ENCODE assay signal across 13 cellular contexts in the genomic region with DNA sequence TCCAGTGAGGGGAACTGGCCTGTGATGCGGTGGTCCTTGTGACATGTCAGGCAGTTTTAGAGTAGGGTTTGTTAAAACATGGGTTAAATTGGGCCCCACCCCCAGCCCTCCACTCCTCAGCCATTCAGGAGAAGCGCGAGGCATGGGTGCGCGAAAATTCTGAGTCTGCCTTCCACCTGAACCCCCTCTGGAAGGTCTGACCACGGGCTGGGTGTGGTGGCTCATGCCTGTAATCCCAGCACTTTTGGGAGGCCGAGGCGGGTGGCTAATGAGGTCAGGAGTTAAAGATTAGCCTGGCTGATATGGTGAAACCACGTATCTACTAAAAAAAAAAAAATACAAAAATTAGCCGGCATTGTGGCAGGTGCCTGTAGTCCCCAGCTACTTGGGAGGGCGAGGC. TPM values are rescaled to one million over a fixed set of nuclear protein-coding genes. Genes with fewer than 3 reads are reported as not detected.
DNase-seq lines count a peak whose midpoint lies in the region; ATAC-seq and TF ChIP-seq lines count a peak whose summit lies in the region.
"Had no signal": no experiment of that assay in that cellular context is flagged by ENCODE, and none has a peak within 500 bp of the region (broad histone marks: within the 10 kb centered on the region; RNA-seq: fewer than 3 reads in every experiment).

No MANE protein-coding gene starts in this region.

- H3K27me3 Mint-ChIP-seq in neural crest cell (ENCODE audit: low read depth) = no peaks in the 10 kb centered on the region
- H3K27me3 Mint-ChIP-seq: natural killer cell treated with Interleukin-12 subunit alpha and Interleukin-12 subunit beta and Interleukin-15 and Interleukin-18, amount 100 ng/mL, for 72 hours had no signal

- peaks cover 31% of the 10 kb centered on the region for H3K4me1 Mint-ChIP-seq in neural crest cell

- peaks cover 7% of the 10 kb centered on the region for H3K36me3 Mint-ChIP-seq in neural crest cell (ENCODE audit: low read depth)
- H3K36me3 Mint-ChIP-seq: natural killer cell treated with Interleukin-12 subunit alpha and Interleukin-12 subunit beta and Interleukin-15 and Interleukin-18, amount 100 ng/mL, for 72 hours had no signal

- H3K9me3 Mint-ChIP-seq in neural crest cell = no peaks in the 10 kb centered on the region
- H3K9me3 Mint-ChIP-seq: natural killer cell treated with Interleukin-12 subunit alpha and Interleukin-12 subunit beta and Interleukin-15 and Interleukin-18, amount 100 ng/mL, for 72 hours had no signal

- DNase-seq in cardiac muscle cell (ENCODE audit: low read depth in 1 of 2, low spot score in 1 of 2) = no peak
- no peak for DNase-seq in left ventricle myocardium superior
- DNase-seq in glomerular visceral epithelial cell (ENCODE audit: extremely low spot score) = peak; percentile 56
- no peak for DNase-seq in neural crest cell (ENCODE audit: low read depth, low spot score)
- DNase-seq in MV-4-11 (lab: John Stamatoyannopoulos, UW) = no peak
- no peak for DNase-seq in NCI-H524 (lab: John Stamatoyannopoulos, UW)
- no peak for DNase-seq in NCI-H446 treated with DMSO at 0.1 percent for 48 hours (lab: John Stamatoyannopoulos, UW)
- DNase-seq: central memory CD4-positive, alpha-beta T cell; NCI-H2171; PC-9; stimulated activated CD4-positive, alpha-beta T cell treated with anti-CD3 and anti-CD28 coated beads, Interleukin-4, amount 100 ng/mL, for 1 hour had no signal

- peak overlapping the region; percentile 50 for H3K27ac Mint-ChIP-seq in neural crest cell (ENCODE audit: unreplicated experiment)
- H3K27ac Mint-ChIP-seq: natural killer cell treated with Interleukin-12 subunit alpha and Interleukin-12 subunit beta and Interleukin-15 and Interleukin-18, amount 100 ng/mL, for 72 hours had no signal

- no peaks in the 10 kb centered on the region for H3K36me3 ChIP-seq in cardiac muscle cell

- H3K4me3 ChIP-seq in cardiac muscle cell = no peak overlapping the region
- H3K4me3 ChIP-seq: PC-9 had no signal

- peak overlapping the region; percentile 84 for H3K27ac ChIP-seq in cardiac muscle cell
- H3K27ac ChIP-seq: PC-9 had no signal

- TF ChIP-seq CTCF in cardiac muscle cell (IDR thresholded peaks at IDR 0.05; ENCODE audit: low read depth, low read length) (no peak), neural crest cell (conservative IDR thresholded peaks at IDR 0.05) (no peak)

- no peak for ATAC-seq in left ventricle myocardium superior
- no peak for ATAC-seq in HG03175 (IDR thresholded peaks at IDR 0.05; ENCODE audit: unreplicated experiment)
- ATAC-seq: natural killer cell treated with Interleukin-12 subunit alpha and Interleukin-12 subunit beta and Interleukin-15 and Interleukin-18, amount 100 ng/mL, for 72 hours had no signal

- H3K4me3 Mint-ChIP-seq in neural crest cell = peak overlapping the region; percentile 56
- H3K4me3 Mint-ChIP-seq: natural killer cell treated with Interleukin-12 subunit alpha and Interleukin-12 subunit beta and Interleukin-15 and Interleukin-18, amount 100 ng/mL, for 72 hours had no signal

- H3K4me1 ChIP-seq in cardiac muscle cell (ENCODE audit: low read depth) = peaks cover 34% of the 10 kb centered on the region

- intact Hi-C loops in left ventricle myocardium superior (cut with micrococcal nuclease) = no loop called here

- H3K27me3 ChIP-seq in cardiac muscle cell = no peaks in the 10 kb centered on the region

- H3K9me3 ChIP-seq in cardiac muscle cell (ENCODE audit: low read depth) = no peaks in the 10 kb centered on the region

RNA-seq across cellular contexts. Expression of a gene that starts 51.8 kb away (rescaled TPM):
- total RNA-seq in cardiac muscle cell (25.2 and 31.9 TPM in 2 replicates), left ventricle myocardium superior (35.3 TPM), neural crest cell (58.9 and 62.0 TPM in 2 replicates)
- polyA plus RNA-seq in cardiac muscle cell = 2.7 and 5.2 TPM in 2 replicates
